In the genomic region with DNA sequence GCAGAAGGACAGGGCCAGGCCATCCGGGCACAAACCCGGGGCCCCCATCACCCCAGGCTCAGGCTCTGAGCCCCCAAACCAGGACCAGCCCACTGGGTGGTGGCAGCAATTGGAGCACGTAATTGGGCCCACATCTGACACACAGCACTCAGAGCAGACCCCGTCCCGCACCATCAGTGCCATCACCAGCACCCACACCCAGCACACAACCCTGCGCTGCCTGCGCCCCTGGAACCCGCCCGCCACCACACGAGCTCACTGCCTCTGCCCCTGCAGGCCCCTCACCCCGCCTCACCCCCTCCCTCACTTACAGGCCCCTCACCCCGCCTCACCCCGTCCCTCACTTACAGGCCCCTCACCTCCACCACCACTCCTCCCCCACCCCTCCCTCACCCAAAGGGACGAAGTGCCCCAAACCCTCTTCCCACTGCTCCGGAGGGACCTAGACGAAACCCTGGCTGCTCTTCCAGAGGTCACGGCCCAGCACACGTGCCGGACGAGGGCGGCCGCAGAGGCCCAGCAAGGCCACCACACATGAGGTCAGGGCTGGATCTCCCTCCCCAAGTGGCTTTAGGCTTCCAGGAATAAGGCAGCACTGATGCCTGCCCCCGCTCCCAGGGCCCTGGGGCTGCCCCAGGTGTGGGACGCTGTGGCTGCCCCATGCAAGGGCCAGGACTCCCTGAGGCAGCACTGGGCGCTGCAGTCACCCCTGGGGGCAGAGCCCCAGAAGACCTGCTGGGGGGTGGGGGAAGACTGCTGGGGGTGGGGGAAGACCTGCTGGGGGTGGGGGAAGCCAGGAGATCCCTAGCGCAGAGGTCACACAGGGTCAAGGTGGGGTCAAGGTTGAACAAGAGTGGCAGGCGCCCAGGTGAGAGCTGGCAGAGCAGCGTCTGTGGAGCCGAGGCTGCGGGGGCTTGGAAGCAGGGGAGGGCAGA, we compare ENCODE assay signal across 16 cellular contexts. TPM values are rescaled to one million over a fixed set of nuclear protein-coding genes. Genes with fewer than 3 reads are reported as not detected.
A peak's percentile ranks its signal among the peaks of the same experiment; 100 is the strongest.
DNase-seq lines count a peak whose midpoint lies in the region; ATAC-seq, FAIRE-seq and TF ChIP-seq lines count a peak whose summit lies in the region.
"Had no signal": no experiment of that assay in that cellular context is flagged by ENCODE, and none has a peak within 500 bp of the region (broad histone marks: within the 10 kb centered on the region; RNA-seq: fewer than 3 reads in every experiment).

No MANE protein-coding gene starts in this region.

- BruUV-seq in K562 (replicated peaks; lab: Mats Ljungman, UMichigan) = no TSS peak

- H4K20me1 ChIP-seq in GM23338 (replicated peaks; ENCODE audit: insufficient read depth) (peaks cover 14% of the 10 kb centered on the region), K562 (replicated peaks; ENCODE audit: control insufficient read depth, insufficient read depth, low read length) (peaks cover 10% of the 10 kb centered on the region; the same call in 1 of the 2 replicates)

- H3K4me3 ChIP-seq in GM23338 (no peak overlapping the region), HEK293 (ENCODE audit: low read depth, low read length) (no peak overlapping the region), K562 (no peak overlapping the region), stomach (no peak overlapping the region)

- H3K4me3 Mint-ChIP-seq in GM23338 (no peak overlapping the region), glutamatergic neuron (ENCODE audit: unreplicated experiment) (no peak overlapping the region)
- H3K4me3 Mint-ChIP-seq: CD8-positive, alpha-beta memory T cell had no signal

- H3K4me2 ChIP-seq in GM23338 = no peak overlapping the region
- no peak overlapping the region for H3K4me2 ChIP-seq in K562 (ENCODE audit: insufficient read depth, low read length)
- H3K4me2 ChIP-seq: KMS-11 had no signal

- POLR2A ChIA-PET in HEK293 (lab: Yijun Ruan, JAX) (no interaction called here), K562 (lab: Yijun Ruan, JAX) (no interaction called here)

- FAIRE-seq in K562 (lab: Jason Lieb, UNC) = no peak
- FAIRE-seq: A204.1 had no signal

- no peak for DNase-seq in GM23338 (ENCODE audit: low spot score)
- DNase-seq in K562 (ENCODE audit: extremely low read depth in 1 of 4, low spot score in 3 of 4) = peak in 2 of 4 experiments; percentile 30 to 37
- no peak for DNase-seq in glutamatergic neuron
- no peak for DNase-seq in HCEC 1CT
- no peak for DNase-seq in stomach
- no peak for DNase-seq in activated CD4-positive, CD25-positive, alpha-beta regulatory T cell (lab: John Stamatoyannopoulos, UW)
- DNase-seq: CD8-positive, alpha-beta memory T cell; DMS53; GF-D8 had no signal

- TF ChIP-seq CTCF in GM23338 (conservative IDR thresholded peaks at IDR 0.05; ENCODE audit: low read depth in 2 of 2) (no peak), HEK293 (tag by site-specific recombination; IDR thresholded peaks at IDR 0.05) (no peak), K562 (IDR thresholded peaks at IDR 0.05 in 2 of 3, conservative IDR thresholded peaks at IDR 0.05 in 1 of 3; ENCODE audit: insufficient read depth in 2 of 3, low read depth in 1 of 3, low read length in 3 of 3) (no peak), glutamatergic neuron (IDR thresholded peaks at IDR 0.05; ENCODE audit: partially characterized antibody, unreplicated experiment) (no peak), stomach (IDR thresholded peaks at IDR 0.05) (no peak)

- no peak for TF ChIP-seq RAD21 in K562 (CRISPR knock-in tag; conservative IDR thresholded peaks at IDR 0.05 in 1 of 2, IDR thresholded peaks at IDR 0.05 in 1 of 2)

- no peak overlapping the region for H3K9ac ChIP-seq in K562 (ENCODE audit: insufficient read depth in 1 of 2, low read depth in 2 of 2, low read length in 2 of 2)
- H3K9ac ChIP-seq: KMS-11 had no signal

- intact Hi-C loops in K562 (cut with micrococcal nuclease) = no loop called here
- intact Hi-C loops in stomach (cut with DNase I; ENCODE audit: low total_unique reads) = no loop called here

- ATAC-seq in GM23338 (peak; percentile 8; the same call in 2 of the 3 replicates), K562 (no peak)
- ATAC-seq: HCT116 had no signal

- H3K9me3 Mint-ChIP-seq in GM23338 (no peaks in the 10 kb centered on the region), glutamatergic neuron (ENCODE audit: unreplicated experiment) (peaks cover 20% of the 10 kb centered on the region)
- H3K9me3 Mint-ChIP-seq: CD8-positive, alpha-beta memory T cell; IgD-negative memory B cell had no signal

- H3K36me3 ChIP-seq in GM23338 (ENCODE audit: insufficient read depth) (no peaks in the 10 kb centered on the region), HEK293 (ENCODE audit: control insufficient read depth in 2 of 2, insufficient read depth in 1 of 2, low read length in 2 of 2) (no peaks in the 10 kb centered on the region), K562 (ENCODE audit: control insufficient read depth, insufficient read depth, low read length) (no peaks in the 10 kb centered on the region), stomach (no peaks in the 10 kb centered on the region)

- 8% methylated on average over 21 of the region's 30 CpGs for WGBS in K562 (ENCODE audit: insufficient coverage, low coverage, missing lambda C conversion rate)
- 76 to 85% (median 78%) methylated on average over 13 to 30 of the region's 30 CpGs for WGBS in stomach, 5 donors

- no peak for TF ChIP-seq POLR2A in K562 (conservative IDR thresholded peaks at IDR 0.05)
- no peak for TF ChIP-seq POLR2A in stomach (IDR thresholded peaks at IDR 0.05)

- H3K9me2 ChIP-seq in GM23338 (ENCODE audit: insufficient read depth) = no peaks in the 10 kb centered on the region

- TF ChIP-seq EP300 in K562 (IDR thresholded peaks at IDR 0.05; ENCODE audit: low read length) = no peak
- no peak for TF ChIP-seq EP300 in stomach (IDR thresholded peaks at IDR 0.05)

- H2AFZ ChIP-seq in GM23338 (no peak overlapping the region), K562 (ENCODE audit: low read depth, low read length) (no peak overlapping the region)

- H3K27me3 Mint-ChIP-seq in GM23338 (ENCODE audit: insufficient read depth, low read depth, poor library complexity) (peaks cover 19% of the 10 kb centered on the region), glutamatergic neuron (ENCODE audit: unreplicated experiment) (peaks cover 28% of the 10 kb centered on the region)

- no peaks in the 10 kb centered on the region; the same call in 1 of the 2 replicates for H3F3A ChIP-seq in GM23338 (replicated peaks; ENCODE audit: low read depth)

- H3K27ac ChIP-seq in GM23338 (ENCODE audit: low read depth) (no peak overlapping the region), HEK293 (ENCODE audit: extremely low read depth, low read depth, low read length) (no peak overlapping the region), K562 (ENCODE audit: extremely low read depth, low read depth, low read length) (no peak overlapping the region), stomach (no peak overlapping the region)
- H3K27ac ChIP-seq: HL-60, KMS-11 had no signal

- H3K9me3 ChIP-seq in HEK293 (ENCODE audit: control insufficient read depth, insufficient read depth, low read depth, low read length) (no peaks in the 10 kb centered on the region), K562 (replicated peaks; ENCODE audit: control insufficient read depth, insufficient read depth, low read depth, low read length) (no peaks in the 10 kb centered on the region), stomach (no peaks in the 10 kb centered on the region)

- CTCF ChIA-PET in HEK293 (lab: Yijun Ruan, JAX) (no interaction called here), K562 (lab: Yijun Ruan, JAX; ENCODE audit: low intra/inter-chr PET ratio) (interaction anchor here (0.6 kb wide), 1 partner anchor 524 kb away, joined by 3 read pairs; no protein-coding TSS in a partner anchor)

- no peak overlapping the region for H3K27ac Mint-ChIP-seq in GM23338
- H3K27ac Mint-ChIP-seq in glutamatergic neuron (ENCODE audit: unreplicated experiment) = peak overlapping the region; percentile 78
- H3K27ac Mint-ChIP-seq: CD8-positive, alpha-beta memory T cell had no signal

- H3K79me2 ChIP-seq in GM23338 (replicated peaks; ENCODE audit: insufficient read depth) (peaks cover 49% of the 10 kb centered on the region), K562 (ENCODE audit: control insufficient read depth, insufficient read depth, low read length) (no peaks in the 10 kb centered on the region)

- H3K4me1 Mint-ChIP-seq in GM23338 (peaks cover 40% of the 10 kb centered on the region), glutamatergic neuron (ENCODE audit: low read depth, unreplicated experiment) (peaks cover 39% of the 10 kb centered on the region)

- H3K36me3 Mint-ChIP-seq in GM23338 (ENCODE audit: low read depth) = peaks cover 3% of the 10 kb centered on the region; the same call in 2 of the 3 replicates
- H3K36me3 Mint-ChIP-seq in glutamatergic neuron (ENCODE audit: unreplicated experiment) = no peaks in the 10 kb centered on the region
- H3K36me3 Mint-ChIP-seq: CD8-positive, alpha-beta memory T cell had no signal

- H3K9me1 ChIP-seq in K562 (ENCODE audit: control insufficient read depth, insufficient read depth, low read length) = no peaks in the 10 kb centered on the region

- H3K27me3 ChIP-seq in GM23338 (ENCODE audit: insufficient read depth) (no peaks in the 10 kb centered on the region), K562 (ENCODE audit: control insufficient read depth in 2 of 2, insufficient read depth in 2 of 2, low read length in 2 of 2) (peaks cover 31 to 65% of the 10 kb centered on the region in 2 experiments; a peak in 4 of 5 replicates), stomach (peaks cover 6 to 100% (median 68%) of the 10 kb centered on the region in 3 donors)

- H3K4me1 ChIP-seq in GM23338 (ENCODE audit: insufficient read depth) (peaks cover 13% of the 10 kb centered on the region; the same call in 1 of the 2 replicates), HEK293 (ENCODE audit: control insufficient read depth, insufficient read depth, low read length) (no peaks in the 10 kb centered on the region), K562 (replicated peaks in 1 of 2; ENCODE audit: control insufficient read depth in 2 of 2, insufficient read depth in 2 of 2, low read length in 2 of 2) (peaks cover 0 to 46% of the 10 kb centered on the region in 2 experiments; a peak in 2 of 5 replicates), stomach (peaks cover 3 to 16% (median 9%) of the 10 kb centered on the region in 4 donors)

- in situ Hi-C loops in K562 (cut with MboI) = no loop called here

RNA-seq across cellular contexts. Expression of a gene that starts 22.4 kb away (rescaled TPM):
- 61.7 and 92.4 TPM in 2 replicates for total RNA-seq in GM23338 (2014; rRNA removed; shearing (Covaris generic))
- polyA plus RNA-seq in GM23338 (2016; fragmentation: Nextera tagmentation; extraction: Ambion mirVana) (67.9 and 68.5 TPM in 2 replicates), K562 (2011; rRNA removed) (0.08 TPM in 1 of 2 replicates, not detected in the other), K562 (2014; fragmentation: Illumina TruSeq; extraction: Trizol) (not detected in 2 replicates), K562 (2014; fragmentation: Nextera tagmentation; extraction: Ambion mirVana) (not detected), K562 (2014; rRNA removed) (0.16 TPM in 1 of 2 replicates, not detected in the other), stomach (under 1 TPM in 2 of 3 donors, not detected in 1; 0.03 to 0.25 TPM)
- total RNA-seq in K562 (2011; cell fraction: chromatin; rRNA removed; ENCODE audit: low replicate concordance) = not detected in 2 replicates
- total RNA-seq in K562 (2011; cell fraction: nucleolus; rRNA removed) = 0.17 TPM in 1 of 2 replicates, not detected in the other
- not detected in 2 replicates for total RNA-seq in K562 (2011; cell fraction: nucleoplasm; rRNA removed)
- total RNA-seq in K562 (2014; rRNA removed) (not detected in 2 replicates), K562 (2014; rRNA removed; fragmentation: Illumina TruSeq; extraction: Trizol) (not detected in 2 replicates), K562 (2015; rRNA removed; fragmentation: Illumina TruSeq; extraction: Trizol) (not detected in 2 replicates), K562 (2021) (0.13 and 0.40 TPM in 2 replicates), glutamatergic neuron (ENCODE audit: unreplicated experiment) (354 TPM), stomach (1 to 10 TPM in 1 of 5 donors, not detected in 4; 2.2 TPM)
- not detected in 2 replicates for polyA plus RNA-seq in K562 (2011; cell fraction: cytosol; rRNA removed)
- 0.06 TPM in 1 of 2 replicates, not detected in the other for polyA plus RNA-seq in K562 (2011; cell fraction: nucleus; rRNA removed)
- polyA plus RNA-seq in K562 (2012) = 0.01 TPM in 1 of 2 replicates, not detected in the other
- not detected in 2 replicates for polyA minus RNA-seq in K562 (2011; rRNA and poly(A)+ RNA removed)
- not detected in 2 replicates for polyA minus RNA-seq in K562 (2011; cell fraction: cytosol; rRNA and poly(A)+ RNA removed)
- 0.40 TPM in 1 of 2 replicates, not detected in the other for polyA minus RNA-seq in K562 (2011; cell fraction: nucleus; rRNA and poly(A)+ RNA removed)
- total RNA-seq: CD8-positive, alpha-beta memory T cell had no signal
- polyA plus RNA-seq: BJ; CD8-positive, alpha-beta memory T cell had no signal

RNA-seq across cellular contexts. Expression of a gene that starts 48.8 kb away (rescaled TPM):
- total RNA-seq in GM23338 (2014; rRNA removed; shearing (Covaris generic)) = 37.1 TPM in 2 replicates
- polyA plus RNA-seq in GM23338 (2016; fragmentation: Nextera tagmentation; extraction: Ambion mirVana) (1.3 and 1.4 TPM in 2 replicates), K562 (2011; rRNA removed) (9.6 and 11.8 TPM in 2 replicates), K562 (2014; fragmentation: Illumina TruSeq; extraction: Trizol) (27.2 and 29.6 TPM in 2 replicates), K562 (2014; fragmentation: Nextera tagmentation; extraction: Ambion mirVana) (under 1 TPM; 0.04 to 0.58 TPM), K562 (2014; rRNA removed) (10.9 and 11.4 TPM in 2 replicates), stomach (10 to 100 TPM in 2 of 3 donors, 1 to 10 TPM in 1; 4.6 to 53.0 (median 25.0) TPM)
- total RNA-seq in K562 (2011; cell fraction: chromatin; rRNA removed; ENCODE audit: low replicate concordance) = 13.0 and 31.1 TPM in 2 replicates
- total RNA-seq in K562 (2011; cell fraction: nucleolus; rRNA removed) = 23.3 and 23.8 TPM in 2 replicates
- 9.9 and 20.4 TPM in 2 replicates for total RNA-seq in K562 (2011; cell fraction: nucleoplasm; rRNA removed)
- total RNA-seq in K562 (2014; rRNA removed) (20.9 and 24.8 TPM in 2 replicates), K562 (2014; rRNA removed; fragmentation: Illumina TruSeq; extraction: Trizol) (8.7 and 11.5 TPM in 2 replicates), K562 (2015; rRNA removed; fragmentation: Illumina TruSeq; extraction: Trizol) (7.7 and 8.7 TPM in 2 replicates), K562 (2021) (29.0 and 29.6 TPM in 2 replicates), glutamatergic neuron (ENCODE audit: unreplicated experiment) (55.3 TPM), stomach (10 to 100 TPM in 2 of 5 donors, 1 to 10 TPM in 1, under 1 TPM in 1, not detected in 1; 0.58 to 64.8 (median 16.7) TPM)
- polyA plus RNA-seq in K562 (2011; cell fraction: cytosol; rRNA removed) = 10.8 and 19.3 TPM in 2 replicates
- 13.8 and 24.9 TPM in 2 replicates for polyA plus RNA-seq in K562 (2011; cell fraction: nucleus; rRNA removed)
- polyA plus RNA-seq in K562 (2012) = 29.1 and 61.1 TPM in 2 replicates
- polyA minus RNA-seq in K562 (2011; rRNA and poly(A)+ RNA removed) = 10.3 and 11.5 TPM in 2 replicates
- polyA minus RNA-seq in K562 (2011; cell fraction: cytosol; rRNA and poly(A)+ RNA removed) = 34.7 and 45.1 TPM in 2 replicates
- polyA minus RNA-seq in K562 (2011; cell fraction: nucleus; rRNA and poly(A)+ RNA removed) = 8.2 and 10.0 TPM in 2 replicates
- polyA plus RNA-seq: IgD-negative memory B cell had no signal

Comparison
In these comparisons a context has a peak if more than half of its experiments do, and no peak if none do; other contexts are left out.
1. RNA of a gene that starts 22.4 kb away (total RNA-seq): 354 TPM in glutamatergic neuron (single experiment) and 61.7 to 92.4 TPM in GM23338; 0.13 to 0.40 TPM in K562 and 2.2 TPM in stomach; every median in the first group is over 10 times any median in the second.